In the genomic region with DNA sequence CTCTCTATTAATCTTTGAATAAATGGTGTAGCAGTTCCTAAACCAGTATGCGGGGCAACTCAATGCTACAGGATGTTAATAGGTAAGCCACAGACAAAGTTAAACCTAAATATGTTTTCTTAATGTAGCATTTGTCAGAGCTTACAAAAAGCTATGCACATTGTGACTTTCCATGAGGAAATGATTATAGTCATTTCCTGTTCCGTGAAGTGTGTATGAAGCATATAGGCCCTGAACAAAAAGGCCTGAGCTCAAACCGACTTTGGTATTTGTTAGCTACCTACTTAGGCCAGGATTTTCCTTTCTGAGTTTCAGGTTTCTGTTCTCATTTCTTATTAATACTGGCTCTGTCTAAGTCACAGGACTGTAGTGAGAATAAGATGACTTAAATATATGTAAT, we compare ENCODE assay signal across 9 cellular contexts. TPM values are rescaled to one million over a fixed set of nuclear protein-coding genes. Genes with fewer than 3 reads are reported as not detected.
A peak's percentile ranks its signal among the peaks of the same experiment; 100 is the strongest.
DNase-seq lines count a peak whose midpoint lies in the region; ATAC-seq and TF ChIP-seq lines count a peak whose summit lies in the region.
"Had no signal": no experiment of that assay in that cellular context is flagged by ENCODE, and none has a peak within 500 bp of the region (broad histone marks: within the 10 kb centered on the region; RNA-seq: fewer than 3 reads in every experiment).

No MANE protein-coding gene starts in this region.

- H3K4me1 ChIP-seq in tibial artery (no peaks in the 10 kb centered on the region), neural progenitor cell (no peaks in the 10 kb centered on the region)

- no peak overlapping the region for H3K4me3 ChIP-seq in tibial artery
- H3K4me3 ChIP-seq in neural progenitor cell = no peak overlapping the region

- H3K27me3 Mint-ChIP-seq in CD4-positive, alpha-beta T cell = no peaks in the 10 kb centered on the region
- H3K27me3 Mint-ChIP-seq in neural progenitor cell (ENCODE audit: insufficient read depth, low read depth) = no peaks in the 10 kb centered on the region
- H3K27me3 Mint-ChIP-seq: dendritic cell treated with granulocyte-macrophage colony-stimulating factor and Interleukin-4, amounts not matched to agents 40 ng/mL and 50 ng/mL, for 4 days had no signal

- peak overlapping the region; percentile 50 for H3K4me3 Mint-ChIP-seq in CD4-positive, alpha-beta T cell
- no peak overlapping the region for H3K4me3 Mint-ChIP-seq in neural progenitor cell
- H3K4me3 Mint-ChIP-seq: dendritic cell treated with granulocyte-macrophage colony-stimulating factor and Interleukin-4, amounts not matched to agents 40 ng/mL and 50 ng/mL, for 4 days had no signal

- H3K9me3 Mint-ChIP-seq in CD4-positive, alpha-beta T cell = peaks cover 5% of the 10 kb centered on the region
- peaks cover 15 to 21% of the 10 kb centered on the region in 2 donors for H3K9me3 Mint-ChIP-seq in activated naive CD4-positive, alpha-beta T cell treated with anti-CD3 and anti-CD28 coated beads, Interleukin-2, amount 50 U/mL, for 72 hours
- peaks cover 12% of the 10 kb centered on the region for H3K9me3 Mint-ChIP-seq in neural progenitor cell

- TF ChIP-seq CTCF in CD4-positive, alpha-beta T cell (IDR thresholded peaks at IDR 0.05) = no peak
- TF ChIP-seq CTCF in tibial artery (IDR thresholded peaks at IDR 0.05) (no peak), neural progenitor cell (IDR thresholded peaks at IDR 0.05) (no peak)

- CTCF ChIA-PET in CD4-positive, alpha-beta T cell (lab: Charles Lee) = interaction anchor here (0.7 to 2.7 kb wide), 4 partner anchors 10 to 112 kb away, joined by 3 to 9 read pairs (median 6); no protein-coding TSS in a partner anchor

- no peak overlapping the region for H3K9ac ChIP-seq in neural progenitor cell

- no peaks in the 10 kb centered on the region for H4K20me1 ChIP-seq in neural progenitor cell (ENCODE audit: low read depth)

- H3K36me3 Mint-ChIP-seq in CD4-positive, alpha-beta T cell (ENCODE audit: low read depth) = peaks cover 31% of the 10 kb centered on the region
- H3K36me3 Mint-ChIP-seq in activated naive CD4-positive, alpha-beta T cell treated with anti-CD3 and anti-CD28 coated beads, Interleukin-2, amount 50 U/mL, for 72 hours = peaks cover 39 to 43% of the 10 kb centered on the region in 2 donors
- H3K36me3 Mint-ChIP-seq in neural progenitor cell = no peaks in the 10 kb centered on the region

- H3K36me3 ChIP-seq in tibial artery (no peaks in the 10 kb centered on the region), neural progenitor cell (no peaks in the 10 kb centered on the region)

- DNase-seq in CD4-positive, alpha-beta T cell = no peak
- DNase-seq in activated naive CD4-positive, alpha-beta T cell treated with anti-CD3 and anti-CD28 coated beads, Interleukin-2, amount 50 U/mL, for 72 hours (ENCODE audit: low spot score in 2 of 2) = no peak
- no peak for DNase-seq in tibial artery
- DNase-seq in NCI-H1436 (lab: John Stamatoyannopoulos, UW) = no peak
- no peak for DNase-seq in COLO668 (lab: John Stamatoyannopoulos, UW; ENCODE audit: unreplicated experiment)
- DNase-seq in neural progenitor cell (ENCODE audit: low spot score) = no peak

- H3K9me3 ChIP-seq in CD4-positive, alpha-beta T cell (ENCODE audit: control insufficient read depth, low read length) = peaks cover 18% of the 10 kb centered on the region
- H3K9me3 ChIP-seq in tibial artery (peaks cover 0 to 13% (median 7%) of the 10 kb centered on the region in 3 donors), neural progenitor cell (ENCODE audit: low read depth) (no peaks in the 10 kb centered on the region)

- ATAC-seq in CD4-positive, alpha-beta T cell (ENCODE audit: poor library complexity) = peak; percentile 72
- peak; percentile 74 for ATAC-seq in GM19328 (IDR thresholded peaks at IDR 0.05; ENCODE audit: unreplicated experiment)
- peak; percentile 92 for ATAC-seq in HG03060 (IDR thresholded peaks at IDR 0.05; ENCODE audit: low read depth, unreplicated experiment)
- peak; percentile 63 to 80 for ATAC-seq in activated naive CD4-positive, alpha-beta T cell treated with anti-CD3 and anti-CD28 coated beads, Interleukin-2, amount 50 U/mL, for 72 hours

- H3F3A ChIP-seq in neural progenitor cell (ENCODE audit: low read depth) = no peaks in the 10 kb centered on the region

- H2AFZ ChIP-seq in neural progenitor cell (replicated peaks) = no peak overlapping the region

- no peaks in the 10 kb centered on the region for H3K79me2 ChIP-seq in neural progenitor cell (ENCODE audit: low read depth)

- peak overlapping the region; percentile 80 for H3K27ac Mint-ChIP-seq in CD4-positive, alpha-beta T cell
- H3K27ac Mint-ChIP-seq in activated naive CD4-positive, alpha-beta T cell treated with anti-CD3 and anti-CD28 coated beads, Interleukin-2, amount 50 U/mL, for 72 hours = peak overlapping the region; percentile 93 to 95
- no peak overlapping the region for H3K27ac Mint-ChIP-seq in neural progenitor cell
- H3K27ac Mint-ChIP-seq: dendritic cell treated with granulocyte-macrophage colony-stimulating factor and Interleukin-4, amounts not matched to agents 40 ng/mL and 50 ng/mL, for 4 days had no signal

- no peaks in the 10 kb centered on the region for H3K27me3 ChIP-seq in CD4-positive, alpha-beta T cell (ENCODE audit: control insufficient read depth, insufficient read depth, low read length)
- no peaks in the 10 kb centered on the region for H3K27me3 ChIP-seq in tibial artery
- no peaks in the 10 kb centered on the region for H3K27me3 ChIP-seq in neural progenitor cell

- H3K27ac ChIP-seq in CD4-positive, alpha-beta T cell (ENCODE audit: low read depth, low read length) = no peak overlapping the region
- H3K27ac ChIP-seq in tibial artery (no peak overlapping the region), neural progenitor cell (no peak overlapping the region)

- peaks cover 77% of the 10 kb centered on the region for H3K4me1 Mint-ChIP-seq in CD4-positive, alpha-beta T cell (ENCODE audit: low read depth)
- H3K4me1 Mint-ChIP-seq in neural progenitor cell = peaks cover 9% of the 10 kb centered on the region

- intact Hi-C loops in CD4-positive, alpha-beta T cell (cut with DNase I, micrococcal nuclease) = loop anchor here in 1 of 2 experiments (1.0 kb wide), 1 partner anchor 8 kb away; no protein-coding TSS in a partner anchor
- intact Hi-C loops in tibial artery (cut with DNase I; ENCODE audit: low total_unique reads) = no loop called here

- no peak overlapping the region for H3K4me2 ChIP-seq in neural progenitor cell

- POLR2A ChIA-PET in CD4-positive, alpha-beta T cell (lab: Charles Lee) = interaction anchor here (0.6 to 5.1 kb wide), 7 partner anchors 9 to 195 kb away, joined by 3 to 110 read pairs (median 4); a partner anchor contains a TSS

RNA-seq across cellular contexts. Expression of a gene that starts 14.2 kb away (rescaled TPM):
- under 1 TPM; 0.16 to 0.17 TPM for total RNA-seq in CD4-positive, alpha-beta T cell
- total RNA-seq in activated naive CD4-positive, alpha-beta T cell treated with anti-CD3 and anti-CD28 coated beads, Interleukin-2, amount 50 U/mL, for 72 hours = under 1 TPM; 0.53 to 0.71 TPM
- total RNA-seq in neural progenitor cell (ENCODE audit: low replicate concordance) = not detected in 2 replicates

RNA-seq across cellular contexts. Expression of a gene that starts 44.3 kb away (rescaled TPM):
- not detected for total RNA-seq in CD4-positive, alpha-beta T cell
- total RNA-seq in activated naive CD4-positive, alpha-beta T cell treated with anti-CD3 and anti-CD28 coated beads, Interleukin-2, amount 50 U/mL, for 72 hours = not detected
- not detected in 2 replicates for total RNA-seq in neural progenitor cell (ENCODE audit: low replicate concordance)
